Comparison of ENCODE assay signal across 23 cellular contexts in the genomic region with DNA sequence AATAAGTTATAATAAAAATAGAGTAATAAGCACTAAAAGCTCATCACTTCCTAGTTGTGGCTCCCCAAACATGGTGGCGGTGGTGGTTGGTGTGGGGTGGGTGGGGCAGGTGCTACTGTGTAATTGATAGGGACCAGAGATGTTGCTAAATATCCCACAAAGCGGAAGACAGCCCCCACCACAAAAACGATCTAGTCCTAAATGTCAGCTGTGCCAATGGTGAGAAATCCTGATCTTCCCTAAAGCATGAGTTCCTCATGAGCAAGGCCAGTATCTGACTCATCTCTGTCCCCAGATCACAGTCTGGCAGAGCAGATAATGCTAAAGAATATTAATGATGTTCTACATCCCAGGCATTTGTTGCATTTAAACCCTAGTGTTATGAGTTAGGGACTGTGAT. TPM values are rescaled to one million over a fixed set of nuclear protein-coding genes. Genes with fewer than 3 reads are reported as not detected.
DNase-seq lines count a peak whose midpoint lies in the region; ATAC-seq and TF ChIP-seq lines count a peak whose summit lies in the region.
"Had no signal": no experiment of that assay in that cellular context is flagged by ENCODE, and none has a peak within 500 bp of the region (broad histone marks: within the 10 kb centered on the region; RNA-seq: fewer than 3 reads in every experiment).

No MANE protein-coding gene starts in this region.

- H3K4me1 Mint-ChIP-seq in natural killer cell, result peaks cover 12 to 25% of the 10 kb centered on the region in 2 donors
- H3K4me1 Mint-ChIP-seq in natural killer cell treated with Interleukin-12 subunit alpha and Interleukin-12 subunit beta and Interleukin-15 and Interleukin-18, amount 100 ng/mL, for 72 hours (ENCODE audit: low read depth in 2 of 2), result peaks cover 4 to 7% of the 10 kb centered on the region in 2 donors
- peaks cover 38% of the 10 kb centered on the region for H3K4me1 Mint-ChIP-seq in dendritic cell treated with granulocyte-macrophage colony-stimulating factor and Interleukin-4, amounts not matched to agents 40 ng/mL and 50 ng/mL, for 4 days (ENCODE audit: low read depth)
- H3K4me1 Mint-ChIP-seq: memory B cell, neural crest cell had no signal

- H3K27me3 Mint-ChIP-seq in natural killer cell (ENCODE audit: low read depth in 2 of 2), result no peaks in the 10 kb centered on the region
- no peaks in the 10 kb centered on the region for H3K27me3 Mint-ChIP-seq in natural killer cell treated with Interleukin-12 subunit alpha and Interleukin-12 subunit beta and Interleukin-15 and Interleukin-18, amount 100 ng/mL, for 72 hours
- no peaks in the 10 kb centered on the region for H3K27me3 Mint-ChIP-seq in dendritic cell treated with granulocyte-macrophage colony-stimulating factor and Interleukin-4, amounts not matched to agents 40 ng/mL and 50 ng/mL, for 4 days
- H3K27me3 Mint-ChIP-seq: activated CD4-positive, alpha-beta memory T cell treated with anti-CD3 and anti-CD28 coated beads for 36 hours; activated T-cell treated with anti-CD3 and anti-CD28 coated beads, Interleukin-2, amount 50 U/mL, for 24 hours; memory B cell had no signal

- TF ChIP-seq CTCF in natural killer cell (IDR thresholded peaks at IDR 0.05) (no peak), colonic mucosa (IDR thresholded peaks at IDR 0.05) (no peak)

- no peaks in the 10 kb centered on the region for H3K36me3 ChIP-seq in colonic mucosa
- H3K36me3 ChIP-seq: spleen, suprapubic skin had no signal

- H3K27ac Mint-ChIP-seq in natural killer cell, result no peak overlapping the region
- H3K27ac Mint-ChIP-seq in natural killer cell treated with Interleukin-12 subunit alpha and Interleukin-12 subunit beta and Interleukin-15 and Interleukin-18, amount 100 ng/mL, for 72 hours, result no peak overlapping the region
- peak overlapping the region; percentile 80 for H3K27ac Mint-ChIP-seq in dendritic cell treated with granulocyte-macrophage colony-stimulating factor and Interleukin-4, amounts not matched to agents 40 ng/mL and 50 ng/mL, for 4 days
- H3K27ac Mint-ChIP-seq: activated CD4-positive, alpha-beta memory T cell treated with anti-CD3 and anti-CD28 coated beads for 36 hours; activated T-cell treated with anti-CD3 and anti-CD28 coated beads, Interleukin-2, amount 50 U/mL, for 24 hours; memory B cell had no signal

- H3K4me3 ChIP-seq in colonic mucosa, result no peak overlapping the region
- H3K4me3 ChIP-seq: BLaER1 treated with 17β-estradiol and CSF1 and Interleukin-3, amounts not matched to agents 10 nM and 100 nM; hepatocyte; spleen; suprapubic skin had no signal

- ATAC-seq in natural killer cell (peak; percentile 34 to 65 (median 58)), GM21360 (IDR thresholded peaks at IDR 0.05; ENCODE audit: unreplicated experiment) (no peak), HG02981 (IDR thresholded peaks at IDR 0.05; ENCODE audit: unreplicated experiment) (no peak)
- no peak for ATAC-seq in natural killer cell treated with Interleukin-12 subunit alpha and Interleukin-12 subunit beta and Interleukin-15 and Interleukin-18, amount 100 ng/mL, for 72 hours

- H3K9me3 ChIP-seq in colonic mucosa, result no peaks in the 10 kb centered on the region
- H3K9me3 ChIP-seq: spleen, suprapubic skin had no signal

- H3K9me3 Mint-ChIP-seq in natural killer cell, result no peaks in the 10 kb centered on the region
- H3K9me3 Mint-ChIP-seq in natural killer cell treated with Interleukin-12 subunit alpha and Interleukin-12 subunit beta and Interleukin-15 and Interleukin-18, amount 100 ng/mL, for 72 hours, result no peaks in the 10 kb centered on the region
- no peaks in the 10 kb centered on the region for H3K9me3 Mint-ChIP-seq in dendritic cell treated with granulocyte-macrophage colony-stimulating factor and Interleukin-4, amounts not matched to agents 40 ng/mL and 50 ng/mL, for 4 days
- H3K9me3 Mint-ChIP-seq: activated CD4-positive, alpha-beta memory T cell treated with anti-CD3 and anti-CD28 coated beads for 36 hours; activated T-cell treated with anti-CD3 and anti-CD28 coated beads, Interleukin-2, amount 50 U/mL, for 24 hours; neural crest cell had no signal

- intact Hi-C loops in natural killer cell (cut with micrococcal nuclease) (no loop called here), colonic mucosa (cut with DNase I) (no loop called here)
- intact Hi-C loops in dendritic cell treated with granulocyte-macrophage colony-stimulating factor and Interleukin-4, amounts not matched to agents 40 ng/mL and 50 ng/mL, for 4 days (cut with micrococcal nuclease), result no loop called here

- H3K4me3 Mint-ChIP-seq in natural killer cell, result no peak overlapping the region
- no peak overlapping the region for H3K4me3 Mint-ChIP-seq in natural killer cell treated with Interleukin-12 subunit alpha and Interleukin-12 subunit beta and Interleukin-15 and Interleukin-18, amount 100 ng/mL, for 72 hours
- H3K4me3 Mint-ChIP-seq in dendritic cell treated with granulocyte-macrophage colony-stimulating factor and Interleukin-4, amounts not matched to agents 40 ng/mL and 50 ng/mL, for 4 days, result no peak overlapping the region
- H3K4me3 Mint-ChIP-seq: activated CD4-positive, alpha-beta memory T cell treated with anti-CD3 and anti-CD28 coated beads for 36 hours; activated T-cell treated with anti-CD3 and anti-CD28 coated beads, Interleukin-2, amount 50 U/mL, for 24 hours; memory B cell; neural crest cell had no signal

- H3K4me1 ChIP-seq in colonic mucosa, result no peaks in the 10 kb centered on the region
- H3K4me1 ChIP-seq: BLaER1 treated with 17β-estradiol and CSF1 and Interleukin-3, amounts not matched to agents 10 nM and 100 nM; spleen; suprapubic skin had no signal

- no peak overlapping the region for H3K27ac ChIP-seq in colonic mucosa
- H3K27ac ChIP-seq: 22Rv1; BLaER1 treated with 17β-estradiol and CSF1 and Interleukin-3, amounts not matched to agents 10 nM and 100 nM; hepatocyte; suprapubic skin had no signal

- H3K36me3 Mint-ChIP-seq in natural killer cell, result no peaks in the 10 kb centered on the region
- H3K36me3 Mint-ChIP-seq in natural killer cell treated with Interleukin-12 subunit alpha and Interleukin-12 subunit beta and Interleukin-15 and Interleukin-18, amount 100 ng/mL, for 72 hours, result no peaks in the 10 kb centered on the region
- peaks cover 15% of the 10 kb centered on the region for H3K36me3 Mint-ChIP-seq in dendritic cell treated with granulocyte-macrophage colony-stimulating factor and Interleukin-4, amounts not matched to agents 40 ng/mL and 50 ng/mL, for 4 days (ENCODE audit: low read depth)
- H3K36me3 Mint-ChIP-seq: activated CD4-positive, alpha-beta memory T cell treated with anti-CD3 and anti-CD28 coated beads for 36 hours had no signal

- no peaks in the 10 kb centered on the region for H3K27me3 ChIP-seq in colonic mucosa
- H3K27me3 ChIP-seq: BLaER1 treated with 17β-estradiol and CSF1 and Interleukin-3, amounts not matched to agents 10 nM and 100 nM; hepatocyte; spleen; suprapubic skin had no signal

- DNase-seq in natural killer cell (no peak), SIG-M5 treated with dmso at 0.1 percent for 504 hours (lab: John Stamatoyannopoulos, UW; ENCODE audit: unreplicated experiment) (peak; percentile 96), colonic mucosa (no peak)
- DNase-seq in natural killer cell treated with Interleukin-12 subunit alpha and Interleukin-12 subunit beta and Interleukin-15 and Interleukin-18, amount 100 ng/mL, for 72 hours (ENCODE audit: low spot score), result no peak
- no peak for DNase-seq in activated CD4-positive, alpha-beta T cell treated with anti-CD3 and anti-CD28 coated beads for 4 hours
- DNase-seq: activated CD4-positive, alpha-beta memory T cell treated with anti-CD3 and anti-CD28 coated beads for 36 hours; activated naive CD4-positive, alpha-beta T cell treated with anti-CD3 and anti-CD28 coated beads, Interleukin-2, amount 50 U/mL, for 16 hours; activated T-cell treated with anti-CD3 and anti-CD28 coated beads, Interleukin-2, amount 50 U/mL, for 24 hours; islet precursor cell; NCI-H2081 treated with DMSO at 0.1 percent for 48 hours; NCI-H524; spleen; SW 1271 had no signal

- H3K9ac ChIP-seq in colonic mucosa (ENCODE audit: low read depth in 2 of 2, low read length in 2 of 2), result no peak overlapping the region
- H3K9ac ChIP-seq: BLaER1 treated with 17β-estradiol and CSF1 and Interleukin-3, amounts not matched to agents 10 nM and 100 nM had no signal

RNA-seq across cellular contexts. Expression of a gene that starts 1.9 kb away (rescaled TPM):
- total RNA-seq in natural killer cell, result 1 to 10 TPM; 1.5 to 3.1 (median 2.6) TPM
- total RNA-seq in natural killer cell treated with Interleukin-12 subunit alpha and Interleukin-12 subunit beta and Interleukin-15 and Interleukin-18, amount 100 ng/mL, for 72 hours, result 1 to 10 TPM; 1.8 to 4.2 TPM
- total RNA-seq in colonic mucosa, result not detected
- total RNA-seq: activated CD4-positive, alpha-beta memory T cell treated with anti-CD3 and anti-CD28 coated beads for 36 hours; hepatocyte; MCF 10A; neural crest cell; spleen had no signal

RNA-seq across cellular contexts. Expression of a gene that starts 44.0 kb away (rescaled TPM):
- 10 to 100 TPM in 1 of 3 donors, 1 to 10 TPM in 2; 6.7 to 10.2 (median 7.9) TPM for total RNA-seq in natural killer cell
- total RNA-seq in natural killer cell treated with Interleukin-12 subunit alpha and Interleukin-12 subunit beta and Interleukin-15 and Interleukin-18, amount 100 ng/mL, for 72 hours, result 10 to 100 TPM in 1 of 2 donors, 1 to 10 TPM in 1; 9.9 to 16.8 TPM
- total RNA-seq in colonic mucosa, result 10 to 100 TPM in 1 of 2 donors, 1 to 10 TPM in 1; 9.8 to 12.1 TPM

Comparison
In these comparisons a context has a peak if more than half of its experiments do, and no peak if none do; other contexts are left out.
1. ATAC-seq: peak in natural killer cell (3 of 3); none in natural killer cell treated with Interleukin-12 subunit alpha and Interleukin-12 subunit beta and Interleukin-15 and Interleukin-18, amount 100 ng/mL, for 72 hours (0 of 2), GM21360 (single experiment) and HG02981 (single experiment).